In the genomic region with DNA sequence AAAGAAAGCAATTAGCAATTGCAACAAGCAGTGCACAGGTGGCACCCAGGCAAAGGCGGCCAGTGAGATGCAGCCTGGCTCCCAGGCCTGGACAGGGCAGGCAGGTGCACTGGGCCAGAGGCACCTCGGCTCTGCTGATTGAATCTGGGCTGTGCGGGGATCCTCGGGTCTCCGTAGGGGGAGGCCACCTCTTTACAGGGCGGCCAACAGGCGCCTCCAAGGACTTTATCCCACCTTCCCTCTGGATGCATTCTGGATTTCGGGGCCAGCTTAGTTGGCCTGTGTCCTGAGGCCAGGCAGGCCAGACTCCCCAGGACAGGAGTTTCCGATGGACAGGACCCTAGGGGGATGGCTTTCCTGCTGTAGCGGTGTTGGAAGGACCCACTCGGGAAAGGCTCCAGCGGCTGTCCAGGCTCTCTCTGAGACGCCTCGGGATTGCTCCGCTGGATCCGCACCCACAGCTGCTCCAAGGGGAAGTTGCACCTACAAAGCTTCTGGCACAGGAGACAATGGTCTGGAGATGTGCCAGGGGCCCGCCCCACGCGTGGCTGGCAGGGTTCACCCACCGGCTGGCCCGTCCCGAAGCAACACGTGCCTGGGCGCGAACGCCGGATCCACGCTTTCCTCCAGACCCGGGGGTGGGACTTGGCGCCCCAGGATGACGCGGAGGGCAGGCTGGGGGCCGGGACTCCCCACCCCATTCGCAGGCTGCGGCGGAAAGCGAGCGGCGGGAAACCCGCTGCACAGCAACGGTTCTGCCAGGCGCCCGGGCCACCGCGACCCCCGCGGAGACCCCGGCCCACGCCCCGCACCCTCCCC, we compare ENCODE assay signal across 8 cellular contexts. TPM values are rescaled to one million over a fixed set of nuclear protein-coding genes. Genes with fewer than 3 reads are reported as not detected.
DNase-seq lines count a peak whose midpoint lies in the region; ATAC-seq and TF ChIP-seq lines count a peak whose summit lies in the region.

No MANE protein-coding gene starts in this region.

- H3K9ac ChIP-seq in iPS-15b (ENCODE audit: low read depth, low read length): peak overlapping the region; percentile 54
- peak overlapping the region in 2 of 3 donors; percentile 43 to 62 for H3K9ac ChIP-seq in skeletal muscle tissue (ENCODE audit: low read depth in 1 of 3, low read length in 3 of 3)

- peak; percentile 61 for ATAC-seq in GM18511 (IDR thresholded peaks at IDR 0.05; ENCODE audit: unreplicated experiment)

- TF ChIP-seq CTCF in 22Rv1 (IDR thresholded peaks at IDR 0.05): no peak
- TF ChIP-seq CTCF in astrocyte of the spinal cord (IDR thresholded peaks at IDR 0.05; ENCODE audit: low read depth, low read length): no peak

- in situ Hi-C loops in astrocyte of the spinal cord (cut with HindIII; ENCODE audit: low sequenced_read_pairs): no loop called here

- H3K4me1 ChIP-seq in iPS-15b (ENCODE audit: control insufficient read depth, insufficient read depth, low read length) (no peaks in the 10 kb centered on the region), skeletal muscle tissue (ENCODE audit: control insufficient read depth in 3 of 3, insufficient read depth in 3 of 3, low read length in 3 of 3) (peaks cover 3 to 9% (median 4%) of the 10 kb centered on the region in 3 donors)

- no peaks in the 10 kb centered on the region for H3K9me3 ChIP-seq in KOPT-K1 (ENCODE audit: insufficient read depth, low read length, poor library complexity, severe bottlenecking)
- no peaks in the 10 kb centered on the region for H3K9me3 ChIP-seq in iPS-15b (ENCODE audit: control insufficient read depth, insufficient read depth, low read length)
- no peaks in the 10 kb centered on the region for H3K9me3 ChIP-seq in skeletal muscle tissue (ENCODE audit: control insufficient read depth in 3 of 3, low read length in 3 of 3)

- H3K27ac ChIP-seq in 22Rv1 (peak overlapping the region; percentile 58), KOPT-K1 (ENCODE audit: low read depth, low read length, poor library complexity, severe bottlenecking) (peak overlapping the region; percentile 73), skeletal muscle tissue (ENCODE audit: low read depth, low read length) (no peak overlapping the region)

- DNase-seq in T-helper 22 cell (ENCODE audit: low read depth) (peak; percentile 69), astrocyte of the spinal cord (ENCODE audit: low read depth, low spot score) (peak; percentile 41), NCI-H510A treated with DMSO at 0.1 percent for 48 hours (lab: John Stamatoyannopoulos, UW) (no peak)

- H3K27me3 ChIP-seq in iPS-15b (ENCODE audit: control insufficient read depth, insufficient read depth, low read length): no peaks in the 10 kb centered on the region
- H3K27me3 ChIP-seq in skeletal muscle tissue (ENCODE audit: control insufficient read depth in 3 of 3, insufficient read depth in 3 of 3, low read length in 3 of 3): no peaks in the 10 kb centered on the region

- H3K36me3 ChIP-seq in KOPT-K1 (ENCODE audit: insufficient read depth, low read length) (peaks cover 32% of the 10 kb centered on the region; the same call in 1 of the 2 replicates), iPS-15b (ENCODE audit: control insufficient read depth, insufficient read depth, low read length) (peaks cover 17% of the 10 kb centered on the region), skeletal muscle tissue (ENCODE audit: control insufficient read depth in 3 of 3, insufficient read depth in 3 of 3, low read length in 3 of 3) (no peaks in the 10 kb centered on the region)

- H3K4me3 ChIP-seq in astrocyte of the spinal cord (ENCODE audit: low read depth, low read length) (peak overlapping the region; percentile 47), iPS-15b (ENCODE audit: low read depth, low read length) (peak overlapping the region; percentile 66), skeletal muscle tissue (ENCODE audit: low read length in 3 of 3) (peak overlapping the region; percentile 38 to 65 (median 58))

RNA-seq across cellular contexts. Expression of a gene that starts 0.8 kb away (rescaled TPM):
- 4.7 TPM for total RNA-seq in skeletal muscle tissue
